In the genomic region with DNA sequence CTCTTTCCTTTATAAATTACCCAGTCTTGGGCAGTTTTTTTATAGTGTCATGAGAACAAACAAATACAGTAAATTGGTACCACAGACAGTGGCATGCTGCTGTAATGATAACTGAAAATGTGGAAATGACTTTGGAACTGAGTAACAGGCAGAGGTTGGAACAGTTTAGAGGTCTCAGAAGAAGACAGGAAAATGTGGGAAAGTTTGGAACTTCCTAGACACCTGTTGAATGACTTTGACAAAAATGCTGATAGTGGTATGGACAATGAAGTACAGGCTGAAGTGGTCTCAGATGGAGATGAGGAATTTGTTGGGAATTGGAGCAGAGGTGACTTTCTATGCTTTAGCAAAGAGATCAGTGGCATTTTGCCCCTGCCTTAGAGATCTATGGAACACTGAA, we compare ENCODE assay signal across 8 cellular contexts.
"Had no signal": no experiment of that assay in that cellular context is flagged by ENCODE, and none has a peak within 500 bp of the region (broad histone marks: within the 10 kb centered on the region; RNA-seq: fewer than 3 reads in every experiment).

No MANE protein-coding gene starts in this region.

- H3K4me3 ChIP-seq: K562 had no signal

- DNase-seq: IMR-90, KBM-7, KG1 had no signal

- H3K27ac ChIP-seq: HL-60, KMS-11 had no signal

- H3K4me3 Mint-ChIP-seq: IgD-negative memory B cell had no signal

- H3K27me3 Mint-ChIP-seq: IgD-negative memory B cell had no signal

- H3K27ac Mint-ChIP-seq: IgD-negative memory B cell had no signal

- ATAC-seq: HepG2, K562 had no signal

- H3K36me3 Mint-ChIP-seq: IgD-negative memory B cell had no signal
